9 cellular contexts compared by ENCODE assay signal in the genomic region with DNA sequence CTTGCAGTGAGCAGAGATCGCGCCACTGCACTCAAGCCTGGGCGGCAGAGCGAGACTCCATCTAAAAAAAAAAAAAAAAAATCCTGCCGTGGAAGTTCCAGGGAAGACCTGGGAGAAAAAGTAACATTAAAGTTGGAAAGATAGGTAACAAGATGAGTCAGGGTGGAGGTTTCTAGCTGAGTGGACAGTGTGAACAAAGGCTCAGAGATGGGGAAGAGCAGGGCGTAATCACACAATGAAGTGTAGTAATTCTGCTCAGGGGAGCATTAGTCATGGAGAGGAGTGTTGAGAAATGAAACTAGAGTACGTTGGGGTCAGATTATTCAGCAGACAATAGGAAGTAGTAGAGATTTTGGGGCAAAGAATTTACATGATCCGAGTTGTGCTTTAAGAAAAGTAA. TPM values are rescaled to one million over a fixed set of nuclear protein-coding genes. Genes with fewer than 3 reads are reported as not detected.
DNase-seq lines count a peak whose midpoint lies in the region; ATAC-seq and TF ChIP-seq lines count a peak whose summit lies in the region.
"Had no signal": no experiment of that assay in that cellular context is flagged by ENCODE, and none has a peak within 500 bp of the region (broad histone marks: within the 10 kb centered on the region; RNA-seq: fewer than 3 reads in every experiment).

No MANE protein-coding gene starts in this region.

- intact Hi-C loops in vagina (cut with DNase I), result no loop called here

- no peak for DNase-seq in CD8-positive, alpha-beta memory T cell
- DNase-seq in GM20000 (ENCODE audit: low spot score), result peak; percentile 63
- peak; percentile 51 for DNase-seq in astrocyte of the cerebellum (ENCODE audit: low read depth)
- no peak for DNase-seq in stimulated activated naive CD8-positive, alpha-beta T cell treated with anti-CD3 and anti-CD28 coated beads, Interleukin-15, Interleukin-2, amounts not matched to agents 100 U/mL and 50 U/mL, for 24 hours
- no peak for DNase-seq in NCI-H1105 (lab: John Stamatoyannopoulos, UW)
- DNase-seq in vagina (ENCODE audit: extremely low spot score in 2 of 2), result no peak
- DNase-seq in NCI-H82 (lab: John Stamatoyannopoulos, UW), result no peak

- TF ChIP-seq POLR2A in vagina (IDR thresholded peaks at IDR 0.05), result no peak

- POLR2A ChIA-PET in CD8-positive, alpha-beta memory T cell (lab: Charles Lee), result no interaction called here

- H3K27ac ChIP-seq in CD8-positive, alpha-beta memory T cell (ENCODE audit: low read depth, low read length), result no peak overlapping the region
- H3K27ac ChIP-seq in vagina, result no peak overlapping the region
- H3K27ac ChIP-seq: cardiac muscle cell had no signal

- CTCF ChIA-PET in CD8-positive, alpha-beta memory T cell (lab: Charles Lee), result no interaction called here

- H3K4me3 Mint-ChIP-seq in CD8-positive, alpha-beta memory T cell, result peak overlapping the region; percentile 46 to 87 (median 73)

- H3K36me3 Mint-ChIP-seq in CD8-positive, alpha-beta memory T cell, result no peaks in the 10 kb centered on the region

- in situ Hi-C loops in astrocyte of the cerebellum (cut with HindIII; ENCODE audit: low sequenced_read_pairs), result no loop called here

- no peaks in the 10 kb centered on the region for H3K27me3 ChIP-seq in CD8-positive, alpha-beta memory T cell (ENCODE audit: insufficient read depth, low read length, poor library complexity, severe bottlenecking)
- no peaks in the 10 kb centered on the region for H3K27me3 ChIP-seq in vagina
- H3K27me3 ChIP-seq: cardiac muscle cell had no signal

- H3K36me3 ChIP-seq in CD8-positive, alpha-beta memory T cell (ENCODE audit: insufficient read depth, low read length), result no peaks in the 10 kb centered on the region
- H3K36me3 ChIP-seq in vagina, result no peaks in the 10 kb centered on the region
- H3K36me3 ChIP-seq: cardiac muscle cell had no signal

- no peaks in the 10 kb centered on the region for H3K9me3 Mint-ChIP-seq in CD8-positive, alpha-beta memory T cell

- TF ChIP-seq CTCF in GM20000 (IDR thresholded peaks at IDR 0.05; ENCODE audit: extremely low read depth, missing control alignments) (no peak), astrocyte of the cerebellum (IDR thresholded peaks at IDR 0.05; ENCODE audit: low read depth, low read length, missing control alignments) (no peak), vagina (IDR thresholded peaks at IDR 0.05) (no peak)

- peak overlapping the region in 5 of 8 donors; percentile 26 to 86 (median 53) for H3K27ac Mint-ChIP-seq in CD8-positive, alpha-beta memory T cell

- H3K9me3 ChIP-seq in CD8-positive, alpha-beta memory T cell (ENCODE audit: low read length), result no peaks in the 10 kb centered on the region
- H3K9me3 ChIP-seq in vagina, result no peaks in the 10 kb centered on the region

- peak; percentile 98 for ATAC-seq in HG03469 (IDR thresholded peaks at IDR 0.05; ENCODE audit: unreplicated experiment)
- ATAC-seq in stimulated activated naive CD8-positive, alpha-beta T cell treated with anti-CD3 and anti-CD28 coated beads, Interleukin-15, Interleukin-2, amounts not matched to agents 100 U/mL and 50 U/mL, for 24 hours, result peak; percentile 93

- H3K4me3 ChIP-seq in CD8-positive, alpha-beta memory T cell (ENCODE audit: low read length), result no peak overlapping the region
- H3K4me3 ChIP-seq in astrocyte of the cerebellum (ENCODE audit: low read depth, low read length) (no peak overlapping the region), vagina (no peak overlapping the region)
- H3K4me3 ChIP-seq: cardiac muscle cell had no signal

- H3K27me3 Mint-ChIP-seq in CD8-positive, alpha-beta memory T cell, result peaks cover 4 to 17% of the 10 kb centered on the region in 2 donors

- H3K4me1 Mint-ChIP-seq in CD8-positive, alpha-beta memory T cell, result peaks cover 6 to 11% (median 8%) of the 10 kb centered on the region in 3 donors

- H3K4me1 ChIP-seq in CD8-positive, alpha-beta memory T cell (ENCODE audit: insufficient read depth, low read length), result no peaks in the 10 kb centered on the region
- H3K4me1 ChIP-seq in vagina, result no peaks in the 10 kb centered on the region

RNA-seq across cellular contexts. Expression of a gene that starts 21.6 kb away (rescaled TPM):
- 1 to 10 TPM; 7.3 to 7.4 TPM for total RNA-seq in CD8-positive, alpha-beta memory T cell
- 2.8 TPM for polyA plus RNA-seq in CD8-positive, alpha-beta memory T cell
- total RNA-seq in vagina, result 24.8 TPM

Comparison
In these comparisons a context has a peak if more than half of its experiments do, and no peak if none do; other contexts are left out.
1. DNase-seq: peak in GM20000 (single experiment) and astrocyte of the cerebellum (single experiment); none in CD8-positive, alpha-beta memory T cell (0 of 5), stimulated activated naive CD8-positive, alpha-beta T cell treated with anti-CD3 and anti-CD28 coated beads, Interleukin-15, Interleukin-2, amounts not matched to agents 100 U/mL and 50 U/mL, for 24 hours (single experiment), NCI-H1105 (single experiment), vagina (0 of 2) and NCI-H82 (single experiment).